11 cellular contexts compared by ENCODE assay signal in genomic region chr4:153513596-153513995, GRCh38. TPM values are rescaled to one million over a fixed set of nuclear protein-coding genes. Genes with fewer than 3 reads are reported as not detected.
DNase-seq lines count a peak whose midpoint lies in the region; ATAC-seq and TF ChIP-seq lines count a peak whose summit lies in the region.
"Had no signal": no experiment of that assay in that cellular context is flagged by ENCODE, and none has a peak within 500 bp of the region (broad histone marks: within the 10 kb centered on the region; RNA-seq: fewer than 3 reads in every experiment).

No MANE protein-coding gene starts in this region.

- H3K4ac ChIP-seq in IMR-90 (ENCODE audit: low read depth, low read length), result no peak overlapping the region

- no peak overlapping the region for H3K9ac ChIP-seq in IMR-90 (ENCODE audit: low read depth, low read length)

- H3K4me1 ChIP-seq in CD8-positive, alpha-beta memory T cell (ENCODE audit: insufficient read depth, low read length), result peaks cover 38% of the 10 kb centered on the region
- peaks cover 4% of the 10 kb centered on the region; the same call in 1 of the 2 replicates for H3K4me1 ChIP-seq in IMR-90 (ENCODE audit: control insufficient read depth, insufficient read depth, low read length)

- no TSS peak for BruUV-seq in IMR-90 (replicated peaks; lab: Mats Ljungman, UMichigan)

- H4K91ac ChIP-seq in IMR-90 (ENCODE audit: insufficient read depth, low read depth, low read length), result no peak overlapping the region

- no peak overlapping the region for H3K27ac ChIP-seq in CD8-positive, alpha-beta memory T cell (ENCODE audit: low read depth, low read length)
- no peak overlapping the region for H3K27ac ChIP-seq in IMR-90 (ENCODE audit: insufficient read depth, low read length)
- H3K27ac ChIP-seq: upper lobe of right lung had no signal

- no peak overlapping the region for H2BK120ac ChIP-seq in IMR-90 (ENCODE audit: low read depth, low read length)

- TF ChIP-seq POLR2A in IMR-90 (IDR thresholded peaks at IDR 0.05; ENCODE audit: low read depth, low read length), result no peak

- H4K8ac ChIP-seq in IMR-90 (ENCODE audit: low read depth in 2 of 2, low read length in 2 of 2), result peak overlapping the region in 1 of 2 experiments; percentile 24; a peak in 1 of 4 replicates

- peaks cover 6 to 9% of the 10 kb centered on the region in 2 experiments; a peak in 2 of 4 replicates for H3K79me1 ChIP-seq in IMR-90 (ENCODE audit: low read depth in 1 of 2, low read length in 2 of 2)

- no peak for TF ChIP-seq CTCF in IMR-90 (conservative IDR thresholded peaks at IDR 0.05; ENCODE audit: low read depth, low read length)
- no peak for TF ChIP-seq CTCF in choroid plexus epithelial cell (conservative IDR thresholded peaks at IDR 0.05; ENCODE audit: low read depth, low read length)
- TF ChIP-seq CTCF in nephron (IDR thresholded peaks at IDR 0.05; ENCODE audit: unreplicated experiment in 3 of 3), result no peak

- H3K4me2 ChIP-seq in IMR-90 (ENCODE audit: low read depth, low read length), result peak overlapping the region; percentile 51; the same call in 1 of the 2 replicates

- no peaks in the 10 kb centered on the region for H3K27me3 Mint-ChIP-seq in CD8-positive, alpha-beta memory T cell
- H3K27me3 Mint-ChIP-seq in nephron (ENCODE audit: low read depth), result no peaks in the 10 kb centered on the region

- no peak overlapping the region for H2BK20ac ChIP-seq in IMR-90 (ENCODE audit: low read depth, low read length)

- no peaks in the 10 kb centered on the region for H3K36me3 ChIP-seq in CD8-positive, alpha-beta memory T cell (ENCODE audit: insufficient read depth, low read length)
- no peaks in the 10 kb centered on the region for H3K36me3 ChIP-seq in IMR-90 (ENCODE audit: control insufficient read depth, insufficient read depth, low read length)
- H3K36me3 ChIP-seq: upper lobe of right lung had no signal

- TF ChIP-seq RAD21 in IMR-90 (IDR thresholded peaks at IDR 0.05; ENCODE audit: low read length), result no peak

- H3K9me3 ChIP-seq in CD8-positive, alpha-beta memory T cell (ENCODE audit: low read length), result no peaks in the 10 kb centered on the region
- H3K9me3 ChIP-seq in IMR-90 (ENCODE audit: control insufficient read depth, insufficient read depth, low read length), result no peaks in the 10 kb centered on the region
- H3K9me3 ChIP-seq: HAP-1, upper lobe of right lung had no signal

- peaks cover 4% of the 10 kb centered on the region; the same call in 1 of the 2 replicates for H3K9me1 ChIP-seq in IMR-90 (ENCODE audit: insufficient read depth, low read length)

- no peak overlapping the region for H3K14ac ChIP-seq in IMR-90 (replicated peaks; ENCODE audit: low read depth, low read length)

- no peak overlapping the region for H4K5ac ChIP-seq in IMR-90 (ENCODE audit: low read depth, low read length)

- intact Hi-C loops in IMR-90 (cut with micrococcal nuclease), result no loop called here

- peaks cover 4 to 40% (median 7%) of the 10 kb centered on the region in 3 donors for H3K36me3 Mint-ChIP-seq in CD8-positive, alpha-beta memory T cell
- peaks cover 12% of the 10 kb centered on the region for H3K36me3 Mint-ChIP-seq in nephron (ENCODE audit: low read depth)

- H3K9me3 Mint-ChIP-seq in CD8-positive, alpha-beta memory T cell, result no peaks in the 10 kb centered on the region
- H3K9me3 Mint-ChIP-seq in nephron, result no peaks in the 10 kb centered on the region

- in situ Hi-C loops in IMR-90 (cut with MboI; ENCODE audit: low sequenced_read_pairs), result no loop called here

- POLR2A ChIA-PET in CD8-positive, alpha-beta memory T cell (lab: Charles Lee), result no interaction called here
- POLR2A ChIA-PET in IMR-90 (lab: Charles Lee; ENCODE audit: unreplicated experiment), result interaction anchor here (0.6 kb wide), 1 partner anchor 151 kb away, joined by 3 read pairs; no protein-coding TSS in a partner anchor

- peak overlapping the region in 1 of 7 donors; percentile 36 for H3K4me3 Mint-ChIP-seq in CD8-positive, alpha-beta memory T cell
- no peak overlapping the region for H3K4me3 Mint-ChIP-seq in nephron

- no CpG with 5 or more reads among the region's 1 CpG for WGBS in IMR-90 (ENCODE audit: extremely low coverage in 2 of 2, insufficient read length in 1 of 2), 2 experiments

- CTCF ChIA-PET in CD8-positive, alpha-beta memory T cell (lab: Charles Lee), result interaction anchor here (0.9 to 1.2 kb wide), 2 partner anchors 9 to 16 kb away, joined by 3 read pairs; no protein-coding TSS in a partner anchor
- CTCF ChIA-PET in IMR-90 (lab: Yijun Ruan, JAX), result no interaction called here

- no peaks in the 10 kb centered on the region; the same call in 1 of the 2 replicates for H4K20me1 ChIP-seq in IMR-90 (ENCODE audit: insufficient read depth, low read length)

- no peak overlapping the region for H2AK5ac ChIP-seq in IMR-90 (ENCODE audit: low read depth, low read length)

- peak overlapping the region in 5 of 8 donors; percentile 10 to 88 (median 38) for H3K27ac Mint-ChIP-seq in CD8-positive, alpha-beta memory T cell
- peak overlapping the region; percentile 93 to 97 (median 94) for H3K27ac Mint-ChIP-seq in nephron

- peaks cover 54 to 76% (median 75%) of the 10 kb centered on the region in 3 donors for H3K4me1 Mint-ChIP-seq in CD8-positive, alpha-beta memory T cell
- peaks cover 66% of the 10 kb centered on the region for H3K4me1 Mint-ChIP-seq in nephron

- no peak overlapping the region for H2AFZ ChIP-seq in IMR-90 (replicated peaks; ENCODE audit: low read length, poor library complexity)

- H2AK9ac ChIP-seq in IMR-90 (replicated peaks; ENCODE audit: low read depth, low read length, poor library complexity), result no peak overlapping the region

- H2BK5ac ChIP-seq in IMR-90 (ENCODE audit: low read depth, low read length, poor library complexity, severe bottlenecking), result peak overlapping the region; percentile 64

- dilution Hi-C loops in IMR-90 (cut with HindIII; ENCODE audit: low sequenced_read_pairs, unreplicated experiment), result no loop called here

- no peaks in the 10 kb centered on the region for H3K27me3 ChIP-seq in CD8-positive, alpha-beta memory T cell (ENCODE audit: insufficient read depth, low read length, poor library complexity, severe bottlenecking)
- H3K27me3 ChIP-seq in IMR-90 (ENCODE audit: control insufficient read depth, insufficient read depth, low read length), result no peaks in the 10 kb centered on the region
- H3K27me3 ChIP-seq: upper lobe of right lung had no signal

- DNase-seq in CD8-positive, alpha-beta memory T cell, result no peak
- peak; percentile 74 for DNase-seq in IMR-90
- DNase-seq in choroid plexus epithelial cell (ENCODE audit: low read depth), result peak; percentile 66
- DNase-seq in NCI-H524 (lab: John Stamatoyannopoulos, UW), result no peak
- DNase-seq in stimulated activated CD4-positive, alpha-beta T cell treated with anti-CD3 and anti-CD28 coated beads, Interleukin-2, amount 100 ng/mL, for 24 hours, result no peak
- no peak for DNase-seq in NCI-H1417 treated with DMSO at 0.1 percent for 48 hours (lab: John Stamatoyannopoulos, UW)
- DNase-seq: KG1, upper lobe of right lung had no signal

- H3K56ac ChIP-seq in IMR-90 (ENCODE audit: extremely low read depth, insufficient read depth, low read length), result no peak overlapping the region

- H2BK15ac ChIP-seq in IMR-90 (ENCODE audit: low read depth, low read length), result no peak overlapping the region

- ATAC-seq in IMR-90 (ENCODE audit: low read depth) (peak; percentile 47), GM19023 (IDR thresholded peaks at IDR 0.05; ENCODE audit: unreplicated experiment) (no peak)
- ATAC-seq: upper lobe of right lung had no signal

- H3K18ac ChIP-seq in IMR-90 (ENCODE audit: low read depth, low read length), result no peak overlapping the region; the same call in 1 of the 2 replicates

- H3K4me3 ChIP-seq in CD8-positive, alpha-beta memory T cell (ENCODE audit: low read length), result no peak overlapping the region
- no peak overlapping the region for H3K4me3 ChIP-seq in IMR-90 (ENCODE audit: insufficient read depth, low read depth, low read length)
- H3K4me3 ChIP-seq in choroid plexus epithelial cell (ENCODE audit: low read depth, low read length), result no peak overlapping the region
- H3K4me3 ChIP-seq: HAP-1, upper lobe of right lung had no signal

- H3K23ac ChIP-seq in IMR-90 (ENCODE audit: low read depth, low read length), result 0 out of 2 replicates have a peak overlapping the region, but pooled peaks have one; percentile 43

TF ChIP-seq in IMR-90, 13 proteins besides CTCF, POLR2A, EP300 and RAD21 (continues in another document):
- TF ChIP-seq SMC3 (IDR thresholded peaks at IDR 0.05; ENCODE audit: low read depth, low read length) (no peak), RCOR1 (IDR thresholded peaks at IDR 0.05; ENCODE audit: insufficient replicate concordance, low read length) (no peak), MXI1 (IDR thresholded peaks at IDR 0.05; ENCODE audit: borderline replicate concordance, low read depth, low read length) (no peak), CHD1 (IDR thresholded peaks at IDR 0.05; ENCODE audit: low read depth, low read length) (no peak), NFE2L2 (IDR thresholded peaks at IDR 0.05; ENCODE audit: low read depth, low read length) (no peak), FOS (IDR thresholded peaks at IDR 0.05; ENCODE audit: low read depth, low read length) (no peak), RFX5 (IDR thresholded peaks at IDR 0.05; ENCODE audit: low read depth, low read length) (no peak), ELK1 (IDR thresholded peaks at IDR 0.05; ENCODE audit: borderline replicate concordance, low read depth, low read length) (no peak), CEBPB (IDR thresholded peaks at IDR 0.05; ENCODE audit: low read depth, low read length) (no peak), USF2 (IDR thresholded peaks at IDR 0.05; ENCODE audit: low read depth, low read length) (no peak)

RNA-seq across cellular contexts. Expression of gene TMEM131L, which starts 47.4 kb away (rescaled TPM):
- total RNA-seq in CD8-positive, alpha-beta memory T cell, result 10 to 100 TPM; 28.1 to 29.6 TPM
- 28.6 TPM for polyA plus RNA-seq in CD8-positive, alpha-beta memory T cell
- 16.1 and 23.8 TPM in 2 replicates for total RNA-seq in IMR-90 (2012; rRNA removed)
- polyA plus RNA-seq in IMR-90 (2012; rRNA removed), result 8.2 and 8.4 TPM in 2 replicates
- 3.9 and 4.9 TPM in 2 replicates for polyA plus RNA-seq in IMR-90 (2012; cell fraction: cytosol; rRNA removed)
- polyA plus RNA-seq in IMR-90 (2012; cell fraction: nucleus; rRNA removed; ENCODE audit: low replicate concordance), result 10.1 and 26.3 TPM in 2 replicates

Comparison
In these comparisons a context has a peak if more than half of its experiments do, and no peak if none do; other contexts are left out.
1. DNase-seq: peak in IMR-90 (single experiment) and choroid plexus epithelial cell (single experiment); none in CD8-positive, alpha-beta memory T cell (0 of 5), NCI-H524 (0 of 2), stimulated activated CD4-positive, alpha-beta T cell treated with anti-CD3 and anti-CD28 coated beads, Interleukin-2, amount 100 ng/mL, for 24 hours (0 of 2) and NCI-H1417 treated with DMSO at 0.1 percent for 48 hours (single experiment).